In the genomic region with DNA sequence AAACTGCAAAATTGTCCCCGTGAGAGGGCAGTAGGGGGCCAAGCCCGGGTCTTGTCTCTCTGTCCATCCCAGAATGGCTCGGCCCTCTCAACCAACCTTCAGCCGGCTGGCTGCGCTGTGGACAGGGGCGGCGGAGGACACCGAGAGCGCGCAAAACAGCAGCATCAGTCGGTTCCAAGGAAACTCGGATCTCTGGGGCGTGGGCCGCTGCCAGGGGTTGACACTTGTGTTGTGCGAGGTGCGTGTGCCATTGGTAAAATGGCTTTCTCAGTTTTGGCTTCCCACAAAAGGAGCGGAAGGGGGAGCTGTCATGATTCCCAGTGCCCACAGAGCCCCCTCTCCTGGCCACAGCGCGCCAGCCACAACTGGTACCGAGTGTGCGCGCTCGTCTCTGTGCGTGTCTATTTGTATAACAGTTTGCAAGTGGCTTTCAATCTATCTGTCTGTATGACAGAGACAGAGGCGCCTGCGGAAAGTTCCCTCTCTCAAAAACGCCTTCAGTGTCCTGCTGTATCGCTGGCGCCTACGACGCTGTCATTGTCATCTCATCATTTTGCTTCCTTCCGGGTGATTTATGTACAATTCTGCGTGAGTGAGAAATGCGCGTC, we compare ENCODE assay signal across 8 cellular contexts. TPM values are rescaled to one million over a fixed set of nuclear protein-coding genes. Genes with fewer than 3 reads are reported as not detected.
A peak's percentile ranks its signal among the peaks of the same experiment; 100 is the strongest.
DNase-seq lines count a peak whose midpoint lies in the region; ATAC-seq and TF ChIP-seq lines count a peak whose summit lies in the region.

No MANE protein-coding gene starts in this region.

- H3K4me3 Mint-ChIP-seq in Calu3 (ENCODE audit: low read depth, unreplicated experiment) = peak overlapping the region; percentile 73
- no peak overlapping the region for H3K4me3 Mint-ChIP-seq in stimulated activated memory B cell treated with anti-CD40 and anti-IgM and Interleukin-4, amounts not matched to agents 10 μg/mL and 1 μg/mL and 100 μg/mL, for 72 hours

- H3K27ac Mint-ChIP-seq in Calu3 (ENCODE audit: unreplicated experiment) = no peak overlapping the region
- H3K27ac Mint-ChIP-seq in stimulated activated memory B cell treated with anti-CD40 and anti-IgM and Interleukin-4, amounts not matched to agents 10 μg/mL and 1 μg/mL and 100 μg/mL, for 72 hours = no peak overlapping the region

- H3K36me3 Mint-ChIP-seq in Calu3 (ENCODE audit: insufficient read depth, unreplicated experiment) = no peaks in the 10 kb centered on the region
- H3K36me3 Mint-ChIP-seq in stimulated activated memory B cell treated with anti-CD40 and anti-IgM and Interleukin-4, amounts not matched to agents 10 μg/mL and 1 μg/mL and 100 μg/mL, for 72 hours = no peaks in the 10 kb centered on the region

- intact Hi-C loops in Calu3 (cut with micrococcal nuclease; ENCODE audit: unreplicated experiment) = loop anchor here (5.0 kb wide), 1 partner anchor 117 kb away; no protein-coding TSS in a partner anchor

- no TSS peak for BruUV-seq in Calu3 (replicated peaks; lab: Mats Ljungman, UMichigan)

- peak; percentile 36 for ATAC-seq in stimulated activated memory B cell treated with anti-CD40 and anti-IgM and Interleukin-4, amounts not matched to agents 10 μg/mL and 1 μg/mL and 100 μg/mL, for 72 hours

- H3K9me3 Mint-ChIP-seq in Calu3 (ENCODE audit: low read depth, unreplicated experiment) = peaks cover 6% of the 10 kb centered on the region
- no peaks in the 10 kb centered on the region for H3K9me3 Mint-ChIP-seq in stimulated activated memory B cell treated with anti-CD40 and anti-IgM and Interleukin-4, amounts not matched to agents 10 μg/mL and 1 μg/mL and 100 μg/mL, for 72 hours

- no peaks in the 10 kb centered on the region for H3K27me3 Mint-ChIP-seq in Calu3 (ENCODE audit: unreplicated experiment)
- H3K27me3 Mint-ChIP-seq in stimulated activated memory B cell treated with anti-CD40 and anti-IgM and Interleukin-4, amounts not matched to agents 10 μg/mL and 1 μg/mL and 100 μg/mL, for 72 hours = peaks cover 61% of the 10 kb centered on the region

- DNase-seq in Calu3 = peak; percentile 44
- DNase-seq in NCI-H1105 treated with DMSO at 0.1 percent for 48 hours (lab: John Stamatoyannopoulos, UW) = peak; percentile 55
- DNase-seq in astrocyte of the hippocampus (ENCODE audit: low read depth, low spot score) = peak; percentile 35
- DNase-seq in islet precursor cell = peak; percentile 86
- no peak for DNase-seq in GM10266 (ENCODE audit: extremely low spot score)
- no peak for DNase-seq in KG1 (lab: John Stamatoyannopoulos, UW)
- DNase-seq in activated CD4-positive, alpha-beta T cell treated with anti-CD3 and anti-CD28 coated beads for 4 hours = no peak

- TF ChIP-seq CTCF in Calu3 (IDR thresholded peaks at IDR 0.05; ENCODE audit: unreplicated experiment) (peak; percentile 25), GM10266 (IDR thresholded peaks at IDR 0.05; ENCODE audit: control insufficient read depth, insufficient read depth, low read depth, missing control alignments) (no peak)

- H3K4me1 Mint-ChIP-seq in Calu3 (ENCODE audit: low read depth, unreplicated experiment) = no peaks in the 10 kb centered on the region
- peaks cover 28% of the 10 kb centered on the region for H3K4me1 Mint-ChIP-seq in stimulated activated memory B cell treated with anti-CD40 and anti-IgM and Interleukin-4, amounts not matched to agents 10 μg/mL and 1 μg/mL and 100 μg/mL, for 72 hours

- CTCF ChIA-PET in Calu3 (lab: Charles Lee) = no interaction called here

RNA-seq across cellular contexts. Expression of a gene that starts 1.9 kb away (rescaled TPM):
- not detected in 2 replicates for total RNA-seq in Calu3 (2022)

Comparison
In these comparisons a context has a peak if more than half of its experiments do, and no peak if none do; other contexts are left out.
1. DNase-seq: peak in Calu3 (single experiment), NCI-H1105 treated with DMSO at 0.1 percent for 48 hours (single experiment), astrocyte of the hippocampus (single experiment) and islet precursor cell (single experiment); none in GM10266 (single experiment), KG1 (single experiment) and activated CD4-positive, alpha-beta T cell treated with anti-CD3 and anti-CD28 coated beads for 4 hours (0 of 2).